In genomic region chr5:180330270-180330648, GRCh38 we compare ENCODE assay signal across 1 cellular context.
TF ChIP-seq lines count a peak whose summit lies in the region.

No MANE protein-coding gene starts in this region.

TF ChIP-seq in GM23338, 12 proteins besides CTCF, POLR2A, EP300 and RAD21:
- no peak for TF ChIP-seq ZNF114 (CRISPR knock-in tag; IDR thresholded peaks at IDR 0.05)
- TF ChIP-seq ETS1 (IDR thresholded peaks at IDR 0.05), result no peak
- no peak for TF ChIP-seq STAT1 (IDR thresholded peaks at IDR 0.05; ENCODE audit: unreplicated experiment)
